In genomic region chr4:26583865-26584652, GRCh38 we compare ENCODE assay signal across 1 cellular context.
TF ChIP-seq lines count a peak whose summit lies in the region.

Gene TBC1D19 (plus strand): TSS chr4:26584084. CDS start chr4:26584194, 110 bp downstream.

TF ChIP-seq in HepG2, 621 proteins besides CTCF, POLR2A, EP300 and RAD21 (continued from another document and continues in another):
- no peak for TF ChIP-seq RNF219 (CRISPR knock-in tag; IDR thresholded peaks at IDR 0.05)
- no peak for TF ChIP-seq ETV5 (CRISPR knock-in tag; IDR thresholded peaks at IDR 0.05; ENCODE audit: borderline replicate concordance)
- peak; percentile 54; the same call in 1 of the 2 replicates for TF ChIP-seq SP5 (CRISPR knock-in tag; IDR thresholded peaks at IDR 0.05; ENCODE audit: borderline replicate concordance, low read depth)
- peak; percentile 94 for TF ChIP-seq TBX2 (CRISPR knock-in tag; IDR thresholded peaks at IDR 0.05; ENCODE audit: borderline replicate concordance)
- no peak for TF ChIP-seq ZSCAN21 (CRISPR knock-in tag; IDR thresholded peaks at IDR 0.05; ENCODE audit: borderline replicate concordance)
- no peak for TF ChIP-seq IKZF1 (IDR thresholded peaks at IDR 0.05)
- TF ChIP-seq NFE2 (CRISPR knock-in tag; IDR thresholded peaks at IDR 0.05) = no peak
- TF ChIP-seq ATF7 (IDR thresholded peaks at IDR 0.05) = no peak
- TF ChIP-seq ATF7 (CRISPR knock-in tag; IDR thresholded peaks at IDR 0.05) = peak; percentile 40; the same call in 1 of the 2 replicates
- peak; percentile 86 for TF ChIP-seq PITX1 (CRISPR knock-in tag; IDR thresholded peaks at IDR 0.05)
- no peak for TF ChIP-seq HOXA9 (CRISPR knock-in tag; IDR thresholded peaks at IDR 0.05; ENCODE audit: borderline replicate concordance)
- peak; percentile 41; the same call in 1 of the 2 replicates for TF ChIP-seq HNF4G (IDR thresholded peaks at IDR 0.05; ENCODE audit: borderline replicate concordance, low read depth, low read length)
- TF ChIP-seq HNF4G (CRISPR knock-in tag; IDR thresholded peaks at IDR 0.05; ENCODE audit: borderline replicate concordance, low read depth) = peak; percentile 54; the same call in 1 of the 2 replicates
- peak; percentile 97 for TF ChIP-seq HDAC1 (CRISPR knock-in tag; IDR thresholded peaks at IDR 0.05)
- peak; percentile 68 for TF ChIP-seq HNRNPLL (IDR thresholded peaks at IDR 0.05; ENCODE audit: low read depth, low read length, poor library complexity, severe bottlenecking)
- no peak for TF ChIP-seq NFIC (IDR thresholded peaks at IDR 0.05; ENCODE audit: low read length)
- TF ChIP-seq ZNF430 (CRISPR knock-in tag; IDR thresholded peaks at IDR 0.05) = peak; percentile 92
- peak; percentile 73; the same call in 1 of the 2 replicates for TF ChIP-seq IRF9 (CRISPR knock-in tag; IDR thresholded peaks at IDR 0.05; ENCODE audit: borderline replicate concordance)
- no peak for TF ChIP-seq ZNF570 (CRISPR knock-in tag; IDR thresholded peaks at IDR 0.05; ENCODE audit: borderline replicate concordance)
- no peak for TF ChIP-seq AHDC1 (CRISPR knock-in tag; IDR thresholded peaks at IDR 0.05; ENCODE audit: borderline replicate concordance)
- no peak for TF ChIP-seq NONO (IDR thresholded peaks at IDR 0.05)
- peak; percentile 94 for TF ChIP-seq NONO (CRISPR knock-in tag; conservative IDR thresholded peaks at IDR 0.05)
- TF ChIP-seq ZNF629 (CRISPR knock-in tag; conservative IDR thresholded peaks at IDR 0.05) = 0 out of 2 replicates have a peak, but pooled peaks have one; percentile 29
- TF ChIP-seq ZNF232 (CRISPR knock-in tag; IDR thresholded peaks at IDR 0.05; ENCODE audit: borderline replicate concordance) = no peak
- TF ChIP-seq ZNF670 (CRISPR knock-in tag; IDR thresholded peaks at IDR 0.05; ENCODE audit: borderline replicate concordance) = peak; percentile 86; the same call in 1 of the 2 replicates
- no peak for TF ChIP-seq JDP2 (CRISPR knock-in tag; IDR thresholded peaks at IDR 0.05; ENCODE audit: borderline replicate concordance)
- peak; percentile 77 for TF ChIP-seq ZNF781 (CRISPR knock-in tag; IDR thresholded peaks at IDR 0.05; ENCODE audit: borderline replicate concordance, not compliant biosample characterization)
- TF ChIP-seq RXRA (CRISPR knock-in tag; IDR thresholded peaks at IDR 0.05) = peak; percentile 70; the same call in 1 of the 2 replicates
- 0 out of 2 replicates have a peak, but pooled peaks have one; percentile 39 for TF ChIP-seq MEF2D (CRISPR knock-in tag; IDR thresholded peaks at IDR 0.05)
- TF ChIP-seq BCL6 (CRISPR knock-in tag; IDR thresholded peaks at IDR 0.05) = peak; percentile 61
- no peak for TF ChIP-seq RERE (CRISPR knock-in tag; IDR thresholded peaks at IDR 0.05; ENCODE audit: low read depth)
- TF ChIP-seq PRDM10 (CRISPR knock-in tag; IDR thresholded peaks at IDR 0.05; ENCODE audit: low read depth) = no peak
- 0 out of 2 replicates have a peak, but pooled peaks have one; percentile 61 for TF ChIP-seq ZNF329 (CRISPR knock-in tag; IDR thresholded peaks at IDR 0.05; ENCODE audit: low read depth)
- no peak for TF ChIP-seq ZNF432 (CRISPR knock-in tag; IDR thresholded peaks at IDR 0.05; ENCODE audit: borderline replicate concordance)
- TF ChIP-seq SOX5 (CRISPR knock-in tag; IDR thresholded peaks at IDR 0.05; ENCODE audit: borderline replicate concordance) = peak; percentile 58; the same call in 1 of the 2 replicates
- TF ChIP-seq TFAP4 (IDR thresholded peaks at IDR 0.05; ENCODE audit: borderline replicate concordance, low read depth) = peak; percentile 25; the same call in 1 of the 2 replicates
- peak; percentile 81; the same call in 1 of the 2 replicates for TF ChIP-seq ZNF691 (CRISPR knock-in tag; IDR thresholded peaks at IDR 0.05; ENCODE audit: borderline replicate concordance, low read depth)
- peak; percentile 86 for TF ChIP-seq PHF5A (CRISPR knock-in tag; IDR thresholded peaks at IDR 0.05; ENCODE audit: low read depth, unreplicated experiment)
- peak; percentile 97 for TF ChIP-seq YEATS4 (CRISPR knock-in tag; IDR thresholded peaks at IDR 0.05; ENCODE audit: borderline replicate concordance)
- TF ChIP-seq ZNF788 (CRISPR knock-in tag; IDR thresholded peaks at IDR 0.05; ENCODE audit: borderline replicate concordance) = peak; percentile 95
- TF ChIP-seq RCOR2 (CRISPR knock-in tag; IDR thresholded peaks at IDR 0.05) = peak; percentile 48; the same call in 1 of the 2 replicates
- peak; percentile 43; the same call in 1 of the 2 replicates for TF ChIP-seq ZNF777 (CRISPR knock-in tag; IDR thresholded peaks at IDR 0.05)
- TF ChIP-seq ZNF484 (CRISPR knock-in tag; IDR thresholded peaks at IDR 0.05; ENCODE audit: borderline replicate concordance, low read depth) = no peak
- TF ChIP-seq ARNT2 (CRISPR knock-in tag; IDR thresholded peaks at IDR 0.05; ENCODE audit: low read depth) = peak; percentile 65; the same call in 1 of the 2 replicates
